Comparison of ENCODE assay signal across 8 cellular contexts in the genomic region with DNA sequence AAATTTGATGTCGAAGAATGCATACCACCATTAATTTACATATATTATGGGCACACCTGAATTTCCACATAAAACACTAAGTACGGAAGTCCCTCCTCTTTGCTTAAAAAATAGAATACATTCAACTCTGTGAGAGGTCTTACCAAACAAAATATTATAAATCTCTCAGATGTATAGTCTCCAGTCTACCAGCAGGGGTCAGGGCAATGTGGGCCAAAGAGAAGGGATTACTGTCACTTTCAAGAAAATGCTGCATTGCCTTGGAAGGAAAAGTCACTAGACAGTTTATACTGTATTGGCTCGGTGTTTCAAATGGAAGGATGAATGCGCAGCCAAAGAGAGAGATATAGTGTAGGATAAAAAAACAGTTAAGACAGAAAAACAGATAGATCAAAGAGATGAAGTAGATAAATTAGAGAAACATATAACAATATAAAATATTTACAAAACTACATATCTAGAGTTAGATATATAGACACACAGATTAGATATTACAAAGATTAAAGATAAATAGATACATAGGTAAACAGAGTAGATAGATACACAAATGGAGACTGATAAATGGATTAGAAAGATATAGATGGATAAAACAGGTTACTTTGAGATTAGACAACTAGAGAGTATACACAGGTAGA. TPM values are rescaled to one million over a fixed set of nuclear protein-coding genes. Genes with fewer than 3 reads are reported as not detected.
DNase-seq lines count a peak whose midpoint lies in the region; ATAC-seq and TF ChIP-seq lines count a peak whose summit lies in the region.

No MANE protein-coding gene starts in this region.

- peak; percentile 21 for DNase-seq in Caki2 (ENCODE audit: low read depth)
- DNase-seq in NCI-H748 treated with DMSO at 0.1 percent for 48 hours (lab: John Stamatoyannopoulos, UW): peak; percentile 57
- peak; percentile 33 for DNase-seq in activated T-helper 1 cell treated with anti-CD3 and anti-CD28 coated beads, Interleukin-12 subunit alpha, Interleukin-12 subunit beta, Interleukin-2, Interleukin-4 antibody, amounts not matched to agents 30 ng/mL and 10 ng/mL and 1 ng/mL, durations not matched to agents 14 hours and 24 hours and 36 hours (ENCODE audit: low spot score)
- DNase-seq in pulmonary artery endothelial cell (ENCODE audit: low read depth, low spot score): peak; percentile 43
- DNase-seq in amniotic stem cell (lab: John Stamatoyannopoulos, UW): no peak

- no peak overlapping the region for H3K27ac Mint-ChIP-seq in activated T-helper 1 cell treated with anti-CD3 and anti-CD28 coated beads, Interleukin-12 subunit alpha, Interleukin-12 subunit beta, Interleukin-2, Interleukin-4 antibody, amounts not matched to agents 30 ng/mL and 10 ng/mL and 1 ng/mL, durations not matched to agents 14 hours and 24 hours and 36 hours

- no peak for TF ChIP-seq EP300 in gastroesophageal sphincter (IDR thresholded peaks at IDR 0.05)

- TF ChIP-seq POLR2A in gastroesophageal sphincter (IDR thresholded peaks at IDR 0.05): no peak

- H3K36me3 Mint-ChIP-seq in activated T-helper 1 cell treated with anti-CD3 and anti-CD28 coated beads, Interleukin-12 subunit alpha, Interleukin-12 subunit beta, Interleukin-2, Interleukin-4 antibody, amounts not matched to agents 30 ng/mL and 10 ng/mL and 1 ng/mL, durations not matched to agents 14 hours and 24 hours and 36 hours (ENCODE audit: low read depth): peaks cover 19% of the 10 kb centered on the region

- peaks cover 0 to 6% (median 0%) of the 10 kb centered on the region in 3 donors for H3K4me1 ChIP-seq in gastroesophageal sphincter

- no peak overlapping the region for H3K4me3 ChIP-seq in gastroesophageal sphincter

- H3K4me1 Mint-ChIP-seq in activated T-helper 1 cell treated with anti-CD3 and anti-CD28 coated beads, Interleukin-12 subunit alpha, Interleukin-12 subunit beta, Interleukin-2, Interleukin-4 antibody, amounts not matched to agents 30 ng/mL and 10 ng/mL and 1 ng/mL, durations not matched to agents 14 hours and 24 hours and 36 hours (ENCODE audit: low read depth): no peaks in the 10 kb centered on the region

- no peaks in the 10 kb centered on the region for H3K27me3 Mint-ChIP-seq in activated T-helper 1 cell treated with anti-CD3 and anti-CD28 coated beads, Interleukin-12 subunit alpha, Interleukin-12 subunit beta, Interleukin-2, Interleukin-4 antibody, amounts not matched to agents 30 ng/mL and 10 ng/mL and 1 ng/mL, durations not matched to agents 14 hours and 24 hours and 36 hours (ENCODE audit: insufficient read depth)

- in situ Hi-C loops in Caki2 (cut with HindIII; ENCODE audit: low pct_unique_long_range_greater_than_20kb, low sequenced_read_pairs): no loop called here

- H3K27ac ChIP-seq in gastroesophageal sphincter: no peak overlapping the region

- H3K9me3 Mint-ChIP-seq in activated T-helper 1 cell treated with anti-CD3 and anti-CD28 coated beads, Interleukin-12 subunit alpha, Interleukin-12 subunit beta, Interleukin-2, Interleukin-4 antibody, amounts not matched to agents 30 ng/mL and 10 ng/mL and 1 ng/mL, durations not matched to agents 14 hours and 24 hours and 36 hours: no peaks in the 10 kb centered on the region

- peak; percentile 61 to 74 (median 70) for TF ChIP-seq CTCF in gastroesophageal sphincter (IDR thresholded peaks at IDR 0.05)

- intact Hi-C loops in activated T-helper 1 cell treated with anti-CD3 and anti-CD28 coated beads, Interleukin-12 subunit alpha, Interleukin-12 subunit beta, Interleukin-2, Interleukin-4 antibody, amounts not matched to agents 30 ng/mL and 10 ng/mL and 1 ng/mL, durations not matched to agents 14 hours and 24 hours and 36 hours (cut with micrococcal nuclease): loop anchor here (1.0 to 10.0 kb wide), 2 partner anchors 114 to 213 kb away; partner anchors contain the start of gene SAAL1

- no peaks in the 10 kb centered on the region for H3K9me3 ChIP-seq in gastroesophageal sphincter

- no peaks in the 10 kb centered on the region for H3K27me3 ChIP-seq in gastroesophageal sphincter

- ATAC-seq in GM19043 (IDR thresholded peaks at IDR 0.05; ENCODE audit: low read depth, unreplicated experiment) (peak; percentile 93), HG03280 (IDR thresholded peaks at IDR 0.05; ENCODE audit: unreplicated experiment) (peak; percentile 90), gastroesophageal sphincter (peak; percentile 58)

- 34 to 44% methylated on average over 4 of the region's 4 CpGs for WGBS in gastroesophageal sphincter (ENCODE audit: low coverage in 1 of 2), 2 donors

- H3K36me3 ChIP-seq in gastroesophageal sphincter: peaks cover 0 to 67% of the 10 kb centered on the region in 2 donors

- H3K4me3 Mint-ChIP-seq in activated T-helper 1 cell treated with anti-CD3 and anti-CD28 coated beads, Interleukin-12 subunit alpha, Interleukin-12 subunit beta, Interleukin-2, Interleukin-4 antibody, amounts not matched to agents 30 ng/mL and 10 ng/mL and 1 ng/mL, durations not matched to agents 14 hours and 24 hours and 36 hours: no peak overlapping the region

RNA-seq across cellular contexts. Expression of gene SERGEF, which starts 20.9 kb away (rescaled TPM):
- total RNA-seq in Caki2 (2014; rRNA removed; shearing (Covaris generic); ENCODE audit: low replicate concordance): 47.1 and 52.0 TPM in 2 replicates
- 24.5 and 32.8 TPM in 2 replicates for total RNA-seq in activated T-helper 1 cell treated with anti-CD3 and anti-CD28 coated beads, Interleukin-12 subunit alpha, Interleukin-12 subunit beta, Interleukin-2, Interleukin-4 antibody, amounts not matched to agents 30 ng/mL and 10 ng/mL and 1 ng/mL, durations not matched to agents 14 hours and 24 hours and 36 hours
- total RNA-seq in gastroesophageal sphincter (10 to 100 TPM; 35.5 to 42.5 (median 36.3) TPM), pulmonary artery endothelial cell (19.9 and 23.3 TPM in 2 replicates)

RNA-seq across cellular contexts. Expression of gene TPH1, which starts 54.2 kb away (rescaled TPM):
- not detected in 2 replicates for total RNA-seq in Caki2 (2014; rRNA removed; shearing (Covaris generic); ENCODE audit: low replicate concordance)
- 0.49 and 0.51 TPM in 2 replicates for total RNA-seq in activated T-helper 1 cell treated with anti-CD3 and anti-CD28 coated beads, Interleukin-12 subunit alpha, Interleukin-12 subunit beta, Interleukin-2, Interleukin-4 antibody, amounts not matched to agents 30 ng/mL and 10 ng/mL and 1 ng/mL, durations not matched to agents 14 hours and 24 hours and 36 hours
- total RNA-seq in gastroesophageal sphincter (under 1 TPM in 3 of 4 donors, not detected in 1; 0.13 to 0.47 (median 0.27) TPM), pulmonary artery endothelial cell (under 0.01 TPM in 1 of 2 replicates, not detected in the other)
